Comparison of ENCODE assay signal across 12 cellular contexts in the genomic region with DNA sequence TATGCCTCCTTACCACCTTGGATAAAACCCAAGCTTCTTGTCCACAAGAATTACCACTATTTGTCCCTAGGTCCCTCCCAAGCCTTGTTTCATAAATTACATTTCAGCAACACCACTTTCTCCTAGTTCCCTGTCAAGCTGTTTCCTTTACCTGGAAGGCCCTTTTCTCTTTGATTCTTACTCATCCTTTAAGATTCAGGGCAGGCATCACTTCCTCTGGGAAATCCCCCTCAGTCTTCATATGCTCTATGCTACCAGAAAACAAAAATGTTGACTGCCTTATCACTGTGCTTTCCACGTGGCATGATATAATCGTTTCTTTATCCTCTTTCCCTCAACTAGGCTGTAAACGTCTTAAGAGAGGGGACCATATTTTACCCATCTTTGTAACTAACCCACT.
DNase-seq lines count a peak whose midpoint lies in the region; ATAC-seq, FAIRE-seq and TF ChIP-seq lines count a peak whose summit lies in the region.
"Had no signal": no experiment of that assay in that cellular context is flagged by ENCODE, and none has a peak within 500 bp of the region (broad histone marks: within the 10 kb centered on the region; RNA-seq: fewer than 3 reads in every experiment).

No MANE protein-coding gene starts in this region.

- H4K20me1 ChIP-seq in MM.1S (ENCODE audit: insufficient read depth, low read length): no peaks in the 10 kb centered on the region

- no peak overlapping the region for H3K27ac Mint-ChIP-seq in activated naive CD4-positive, alpha-beta T cell treated with anti-CD3 and anti-CD28 coated beads, Interleukin-2, amount 50 U/mL, for 72 hours
- no peak overlapping the region for H3K27ac Mint-ChIP-seq in stimulated activated memory B cell treated with anti-CD40 and anti-IgM and Interleukin-4, amounts not matched to agents 10 μg/mL and 1 μg/mL and 100 μg/mL, for 72 hours

- POLR2A ChIA-PET in Panc1 (lab: Charles Lee): interaction anchor here (0.6 kb wide), 1 partner anchor 139 kb away, joined by 3 read pairs; no protein-coding TSS in a partner anchor

- CTCF ChIA-PET in Panc1 (lab: Charles Lee): no interaction called here

- H3K9ac ChIP-seq in MM.1S (ENCODE audit: low read length): no peak overlapping the region

- H3K27me3 ChIP-seq in Panc1 (ENCODE audit: control insufficient read depth, insufficient read depth, low read length) (no peaks in the 10 kb centered on the region), MM.1S (replicated peaks; ENCODE audit: insufficient read depth, low read length) (no peaks in the 10 kb centered on the region)

- H3K79me2 ChIP-seq in MM.1S (ENCODE audit: low read length): no peaks in the 10 kb centered on the region

- TSS peak; percentile 32 for BruUV-seq in Panc1 (replicated peaks; lab: Mats Ljungman, UMichigan)

- no peak for FAIRE-seq in HTR-8/SVneo (lab: Jason Lieb, UNC)
- FAIRE-seq: small intestine had no signal

- H3K36me3 Mint-ChIP-seq in activated naive CD4-positive, alpha-beta T cell treated with anti-CD3 and anti-CD28 coated beads, Interleukin-2, amount 50 U/mL, for 72 hours: peaks cover 9 to 17% of the 10 kb centered on the region in 2 donors
- peaks cover 40% of the 10 kb centered on the region for H3K36me3 Mint-ChIP-seq in stimulated activated memory B cell treated with anti-CD40 and anti-IgM and Interleukin-4, amounts not matched to agents 10 μg/mL and 1 μg/mL and 100 μg/mL, for 72 hours

- H2AFZ ChIP-seq in MM.1S (ENCODE audit: low read length): no peak overlapping the region

- H3K4me2 ChIP-seq in MM.1S (ENCODE audit: low read depth, low read length): no peak overlapping the region

- no peaks in the 10 kb centered on the region for H3K4me1 ChIP-seq in Panc1 (ENCODE audit: control insufficient read depth, insufficient read depth, low read length)
- H3K4me1 ChIP-seq in MM.1S (ENCODE audit: low read length): peaks cover 13% of the 10 kb centered on the region; the same call in 1 of the 2 replicates

- peak in 1 of 2 donors; percentile 4 for DNase-seq in activated naive CD4-positive, alpha-beta T cell treated with anti-CD3 and anti-CD28 coated beads, Interleukin-2, amount 50 U/mL, for 72 hours (ENCODE audit: low spot score in 2 of 2)
- DNase-seq in activated naive CD4-positive, alpha-beta T cell (lab: John Stamatoyannopoulos, UW): no peak
- DNase-seq in Panc1 (ENCODE audit: low read depth, low spot score): no peak
- DNase-seq in MM.1S: no peak
- no peak for DNase-seq in HTR-8/SVneo (ENCODE audit: insufficient read length, low spot score)
- DNase-seq in lower leg skin (ENCODE audit: low spot score in 2 of 2): no peak
- DNase-seq: NCI-H1048, NCI-H446 treated with DMSO at 0.1 percent for 48 hours, small intestine had no signal

- peaks cover 17% of the 10 kb centered on the region for H3K4me1 Mint-ChIP-seq in stimulated activated memory B cell treated with anti-CD40 and anti-IgM and Interleukin-4, amounts not matched to agents 10 μg/mL and 1 μg/mL and 100 μg/mL, for 72 hours

- TF ChIP-seq CTCF in Panc1 (IDR thresholded peaks at IDR 0.05) (no peak), MM.1S (IDR thresholded peaks at IDR 0.05; ENCODE audit: low read length) (no peak), lower leg skin (IDR thresholded peaks at IDR 0.05) (no peak)

- 59 to 72% methylated on average over 3 of the region's 3 CpGs for whole genome bisulfite sequencing in lower leg skin, 2 donors

- TF ChIP-seq POLR2A in lower leg skin (IDR thresholded peaks at IDR 0.05): no peak

- no peak overlapping the region for H3K4me3 Mint-ChIP-seq in stimulated activated memory B cell treated with anti-CD40 and anti-IgM and Interleukin-4, amounts not matched to agents 10 μg/mL and 1 μg/mL and 100 μg/mL, for 72 hours

- H3K4me3 ChIP-seq in Panc1 (ENCODE audit: low read depth in 2 of 2, low read length in 2 of 2): no peak overlapping the region
- no peak overlapping the region for H3K4me3 ChIP-seq in MM.1S (ENCODE audit: low read length)
- H3K4me3 ChIP-seq in lower leg skin (ENCODE audit: low read depth, poor library complexity, severe bottlenecking): no peak overlapping the region
- H3K4me3 ChIP-seq: lung had no signal

- H3K9me2 ChIP-seq in MM.1S (replicated peaks; ENCODE audit: insufficient read depth, low read length): no peaks in the 10 kb centered on the region

- H3K9me3 Mint-ChIP-seq in activated naive CD4-positive, alpha-beta T cell treated with anti-CD3 and anti-CD28 coated beads, Interleukin-2, amount 50 U/mL, for 72 hours: no peaks in the 10 kb centered on the region
- H3K9me3 Mint-ChIP-seq in stimulated activated memory B cell treated with anti-CD40 and anti-IgM and Interleukin-4, amounts not matched to agents 10 μg/mL and 1 μg/mL and 100 μg/mL, for 72 hours: no peaks in the 10 kb centered on the region

- H3K9me3 ChIP-seq in Panc1 (ENCODE audit: control insufficient read depth, insufficient read depth, low read depth, low read length): no peaks in the 10 kb centered on the region
- H3K9me3 ChIP-seq in MM.1S (replicated peaks; ENCODE audit: insufficient read depth, low read length): no peaks in the 10 kb centered on the region

- intact Hi-C loops in Panc1 (cut with micrococcal nuclease; ENCODE audit: unreplicated experiment) (no loop called here), lower leg skin (cut with DNase I; ENCODE audit: low total_unique reads) (no loop called here)

- peak; percentile 86 to 96 for ATAC-seq in activated naive CD4-positive, alpha-beta T cell treated with anti-CD3 and anti-CD28 coated beads, Interleukin-2, amount 50 U/mL, for 72 hours
- peak; percentile 55 for ATAC-seq in HG02588 (IDR thresholded peaks at IDR 0.05; ENCODE audit: unreplicated experiment)
- ATAC-seq in Panc1: no peak
- ATAC-seq in stimulated activated memory B cell treated with anti-CD40 and anti-IgM and Interleukin-4, amounts not matched to agents 10 μg/mL and 1 μg/mL and 100 μg/mL, for 72 hours: peak; percentile 81

- H3K27ac ChIP-seq in Panc1 (ENCODE audit: low read length): no peak overlapping the region
- H3K27ac ChIP-seq in MM.1S (ENCODE audit: low read length): no peak overlapping the region

- peaks cover 26% of the 10 kb centered on the region for H3K36me3 ChIP-seq in Panc1 (ENCODE audit: control insufficient read depth, insufficient read depth, low read length)
- no peaks in the 10 kb centered on the region for H3K36me3 ChIP-seq in MM.1S (replicated peaks; ENCODE audit: insufficient read depth, low read length)

- H3K27me3 Mint-ChIP-seq in stimulated activated memory B cell treated with anti-CD40 and anti-IgM and Interleukin-4, amounts not matched to agents 10 μg/mL and 1 μg/mL and 100 μg/mL, for 72 hours: no peaks in the 10 kb centered on the region

- in situ Hi-C loops in Panc1 (cut with HindIII; ENCODE audit: low pct_unique_long_range_greater_than_20kb, low sequenced_read_pairs): no loop called here

- no peaks in the 10 kb centered on the region; the same call in 1 of the 2 replicates for H3F3A ChIP-seq in MM.1S (ENCODE audit: insufficient read depth, low read length)
